9 cellular contexts compared by ENCODE assay signal in the genomic region with DNA sequence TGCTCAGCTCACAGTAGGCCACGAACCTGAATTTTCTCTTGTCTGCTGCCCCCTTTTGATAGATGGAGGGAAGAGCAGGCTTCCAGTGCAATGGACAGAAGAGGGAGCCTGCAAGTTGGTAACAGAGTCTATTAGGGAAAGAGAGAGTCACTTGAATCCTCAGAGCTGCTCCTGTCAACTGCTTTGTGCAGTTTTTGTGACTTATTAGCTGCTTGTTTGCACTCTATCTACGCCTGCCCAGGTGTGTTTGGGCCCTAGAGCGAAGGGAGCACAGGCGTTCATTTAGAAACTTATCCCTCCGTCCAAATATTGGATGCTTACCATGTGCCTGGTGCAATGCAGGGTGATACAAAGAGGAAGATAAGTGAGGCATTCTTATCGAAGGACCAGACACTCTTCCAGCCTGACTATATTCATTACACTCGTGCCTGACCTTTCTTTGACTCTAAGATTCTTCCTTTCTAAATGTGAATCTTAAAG. TPM values are rescaled to one million over a fixed set of nuclear protein-coding genes. Genes with fewer than 3 reads are reported as not detected.
DNase-seq lines count a peak whose midpoint lies in the region; ATAC-seq and TF ChIP-seq lines count a peak whose summit lies in the region.
"Had no signal": no experiment of that assay in that cellular context is flagged by ENCODE, and none has a peak within 500 bp of the region (broad histone marks: within the 10 kb centered on the region; RNA-seq: fewer than 3 reads in every experiment).

No MANE protein-coding gene starts in this region.

- DNase-seq in DMS 273 treated with DMSO at 0.1 percent for 48 hours (lab: John Stamatoyannopoulos, UW), result peak; percentile 62
- DNase-seq in HPDE6-E6E7 (ENCODE audit: extremely low spot score), result peak; percentile 70
- DNase-seq in NOMO-1 (lab: John Stamatoyannopoulos, UW; ENCODE audit: unreplicated experiment in 2 of 2), result peak; percentile 56 to 69
- DNase-seq in activated CD8-positive, alpha-beta memory T cell treated with anti-CD3 and anti-CD28 coated beads for 4 hours (ENCODE audit: low read depth in 2 of 2), result peak; percentile 24 to 34
- peak; percentile 75 for DNase-seq in epithelial cell of esophagus (ENCODE audit: low read depth)
- DNase-seq in naive thymus-derived CD4-positive, alpha-beta T cell, result peak; percentile 13 to 72 (median 56)
- DNase-seq in substantia nigra (lab: John Stamatoyannopoulos, UW), result peak in 46 of 49 donors; percentile 5 to 83 (median 55)

- no peaks in the 10 kb centered on the region for H3K9me3 ChIP-seq in naive thymus-derived CD4-positive, alpha-beta T cell (ENCODE audit: control insufficient read depth in 2 of 3, low read length in 3 of 3)

- H3K36me3 ChIP-seq in naive thymus-derived CD4-positive, alpha-beta T cell (ENCODE audit: control insufficient read depth in 2 of 3, insufficient read depth in 3 of 3, low read length in 3 of 3), result no peaks in the 10 kb centered on the region

- no peaks in the 10 kb centered on the region for H3K9me3 Mint-ChIP-seq in naive thymus-derived CD4-positive, alpha-beta T cell
- H3K9me3 Mint-ChIP-seq: activated naive CD4-positive, alpha-beta T cell treated with anti-CD3 and anti-CD28 coated beads, Interleukin-2, amount 50 U/mL, for 24 hours had no signal

- H3K27me3 ChIP-seq in naive thymus-derived CD4-positive, alpha-beta T cell (ENCODE audit: control insufficient read depth in 2 of 2, insufficient read depth in 2 of 2, low read length in 2 of 2), result no peaks in the 10 kb centered on the region

- no peaks in the 10 kb centered on the region for H3K36me3 Mint-ChIP-seq in naive thymus-derived CD4-positive, alpha-beta T cell
- H3K36me3 Mint-ChIP-seq: activated naive CD4-positive, alpha-beta T cell treated with anti-CD3 and anti-CD28 coated beads, Interleukin-2, amount 50 U/mL, for 24 hours had no signal

- H3K4me1 Mint-ChIP-seq in naive thymus-derived CD4-positive, alpha-beta T cell, result peaks cover 0 to 7% (median 0%) of the 10 kb centered on the region in 7 donors
- H3K4me1 Mint-ChIP-seq: activated naive CD4-positive, alpha-beta T cell treated with anti-CD3 and anti-CD28 coated beads, Interleukin-2, amount 50 U/mL, for 24 hours had no signal

- H3K27me3 Mint-ChIP-seq in naive thymus-derived CD4-positive, alpha-beta T cell, result peaks cover 0 to 8% (median 0%) of the 10 kb centered on the region in 5 donors
- H3K27me3 Mint-ChIP-seq: activated naive CD4-positive, alpha-beta T cell treated with anti-CD3 and anti-CD28 coated beads, Interleukin-2, amount 50 U/mL, for 24 hours had no signal

- H3K27ac ChIP-seq in naive thymus-derived CD4-positive, alpha-beta T cell (ENCODE audit: low read depth, low read length), result no peak overlapping the region
- peak overlapping the region; percentile 57 for H3K27ac ChIP-seq in substantia nigra (ENCODE audit: low read depth, low read length, poor library complexity, severe bottlenecking)

- no peak overlapping the region for H3K4me3 Mint-ChIP-seq in naive thymus-derived CD4-positive, alpha-beta T cell
- H3K4me3 Mint-ChIP-seq: activated naive CD4-positive, alpha-beta T cell treated with anti-CD3 and anti-CD28 coated beads, Interleukin-2, amount 50 U/mL, for 24 hours had no signal

- peak overlapping the region in 1 of 9 donors; percentile 36 for H3K27ac Mint-ChIP-seq in naive thymus-derived CD4-positive, alpha-beta T cell
- H3K27ac Mint-ChIP-seq: activated naive CD4-positive, alpha-beta T cell treated with anti-CD3 and anti-CD28 coated beads, Interleukin-2, amount 50 U/mL, for 24 hours had no signal

- no peaks in the 10 kb centered on the region for H3K4me1 ChIP-seq in naive thymus-derived CD4-positive, alpha-beta T cell (ENCODE audit: control insufficient read depth in 2 of 2, insufficient read depth in 2 of 2, low read length in 2 of 2)

- peak; percentile 93 for ATAC-seq in GM21367 (IDR thresholded peaks at IDR 0.05; ENCODE audit: unreplicated experiment)
- ATAC-seq in naive thymus-derived CD4-positive, alpha-beta T cell, result peak; percentile 92

- peak; percentile 97 for TF ChIP-seq CTCF in epithelial cell of esophagus (IDR thresholded peaks at IDR 0.05; ENCODE audit: insufficient read depth, low read depth, low read length, missing control alignments)

- no peak overlapping the region for H3K4me3 ChIP-seq in epithelial cell of esophagus (ENCODE audit: low read length)
- no peak overlapping the region for H3K4me3 ChIP-seq in naive thymus-derived CD4-positive, alpha-beta T cell (ENCODE audit: low read length)

- intact Hi-C loops in naive thymus-derived CD4-positive, alpha-beta T cell (cut with micrococcal nuclease), result loop anchor here (1.0 kb wide), 4 partner anchors 12 to 140 kb away; a partner anchor contains a TSS

- POLR2A ChIA-PET in naive thymus-derived CD4-positive, alpha-beta T cell (lab: Charles Lee), result no interaction called here

- CTCF ChIA-PET in naive thymus-derived CD4-positive, alpha-beta T cell (lab: Charles Lee), result interaction anchor here (0.6 to 4.7 kb wide), 26 partner anchors 9 to 1376 kb away, joined by 3 to 68 read pairs (median 3); a partner anchor contains a TSS

RNA-seq across cellular contexts. Expression of a gene that starts 11.6 kb away (rescaled TPM):
- under 1 TPM in 2 of 5 experiments, not detected in 3; 0.07 to 0.11 TPM for total RNA-seq in naive thymus-derived CD4-positive, alpha-beta T cell
- polyA plus RNA-seq in naive thymus-derived CD4-positive, alpha-beta T cell, result under 1 TPM in 1 of 2 donors, not detected in 1; 0.09 TPM
